In genomic region chr14:79161576-79161975, GRCh38 we compare ENCODE assay signal across 16 cellular contexts.
DNase-seq lines count a peak whose midpoint lies in the region; ATAC-seq, FAIRE-seq and TF ChIP-seq lines count a peak whose summit lies in the region.
"Had no signal": no experiment of that assay in that cellular context is flagged by ENCODE, and none has a peak within 500 bp of the region (broad histone marks: within the 10 kb centered on the region; RNA-seq: fewer than 3 reads in every experiment).

No MANE protein-coding gene starts in this region.

- CTCF ChIA-PET in AG04450 (lab: Charles Lee), result no interaction called here

- POLR2A ChIA-PET in AG04450 (lab: Yijun Ruan, JAX), result no interaction called here

- in situ Hi-C loops in brain microvascular endothelial cell (cut with HindIII; ENCODE audit: low pct_ligation_motif_present, low sequenced_read_pairs), result no loop called here

- H3K27me3 ChIP-seq in AG04450 (ENCODE audit: control insufficient read depth, insufficient read depth, low read length), result no peaks in the 10 kb centered on the region
- H3K27me3 ChIP-seq in brain microvascular endothelial cell (replicated peaks), result no peaks in the 10 kb centered on the region
- H3K27me3 ChIP-seq in kidney epithelial cell (ENCODE audit: control insufficient read depth, insufficient read depth, low read length), result no peaks in the 10 kb centered on the region
- H3K27me3 ChIP-seq: BLaER1 had no signal

- no peak overlapping the region for H3K27ac ChIP-seq in AG04450 (ENCODE audit: low read depth, low read length)
- H3K27ac ChIP-seq in brain microvascular endothelial cell, result no peak overlapping the region
- H3K27ac ChIP-seq: BLaER1 had no signal

- FAIRE-seq in HTR-8/SVneo (lab: Jason Lieb, UNC), result no peak
- FAIRE-seq: colon, TTC549 had no signal

- H3K9me3 ChIP-seq in AG04450 (ENCODE audit: control insufficient read depth, insufficient read depth, low read length), result no peaks in the 10 kb centered on the region
- H3K9me3 ChIP-seq: BLaER1 had no signal

- H3K36me3 ChIP-seq in brain microvascular endothelial cell (replicated peaks) (no peaks in the 10 kb centered on the region), kidney epithelial cell (ENCODE audit: control insufficient read depth, insufficient read depth, low read length) (no peaks in the 10 kb centered on the region)
- H3K36me3 ChIP-seq: BLaER1 had no signal

- H3K4me3 ChIP-seq in AG04450 (ENCODE audit: low read depth, low read length) (no peak overlapping the region), brain microvascular endothelial cell (ENCODE audit: low read depth, low read length) (no peak overlapping the region), kidney epithelial cell (ENCODE audit: low read depth, low read length) (no peak overlapping the region)
- H3K4me3 ChIP-seq: BLaER1 had no signal

- ATAC-seq in HG03135 (IDR thresholded peaks at IDR 0.05; ENCODE audit: unreplicated experiment), result no peak
- no peak for ATAC-seq in HG02571 (IDR thresholded peaks at IDR 0.05; ENCODE audit: unreplicated experiment)
- ATAC-seq: activated T-cell treated with anti-CD3 and anti-CD28 coated beads, Interleukin-2, amount 50 U/mL, for 72 hours; naive thymus-derived CD8-positive, alpha-beta T cell had no signal

- DNase-seq in AG04450 (ENCODE audit: low read depth, low spot score) (peak; percentile 3), HTR-8/SVneo (ENCODE audit: insufficient read length, low spot score) (peak; percentile 3), brain microvascular endothelial cell (peak; percentile 65), kidney epithelial cell (ENCODE audit: low read depth) (peak; percentile 2), NCI-H82 (lab: John Stamatoyannopoulos, UW) (no peak)
- no peak for DNase-seq in activated CD8-positive, alpha-beta memory T cell treated with anti-CD3 and anti-CD28 coated beads, Interleukin-2, amount 50 U/mL, for 48 hours
- DNase-seq: activated T-cell treated with anti-CD3 and anti-CD28 coated beads, Interleukin-2, amount 50 U/mL, for 72 hours; HFFc6; hippocampal formation; naive thymus-derived CD8-positive, alpha-beta T cell; NCI-H1436 treated with DMSO at 0.1 percent for 48 hours had no signal

- no peak for TF ChIP-seq CTCF in AG04450 (IDR thresholded peaks at IDR 0.05; ENCODE audit: low read depth, low read length)
- no peak for TF ChIP-seq CTCF in brain microvascular endothelial cell (IDR thresholded peaks at IDR 0.05; ENCODE audit: low read depth, low read length, missing control alignments)
- TF ChIP-seq CTCF in kidney epithelial cell (IDR thresholded peaks at IDR 0.05; ENCODE audit: insufficient read depth, low read length, poor library complexity, severe bottlenecking), result no peak

Comparison
In these comparisons a context has a peak if more than half of its experiments do, and no peak if none do; other contexts are left out.
1. DNase-seq: peak in AG04450 (single experiment), HTR-8/SVneo (single experiment), brain microvascular endothelial cell (single experiment) and kidney epithelial cell (single experiment); none in NCI-H82 (single experiment) and activated CD8-positive, alpha-beta memory T cell treated with anti-CD3 and anti-CD28 coated beads, Interleukin-2, amount 50 U/mL, for 48 hours (single experiment).